Comparison of ENCODE assay signal across 10 cellular contexts in genomic region chr4:118799235-118799932, GRCh38.
"Had no signal": no experiment of that assay in that cellular context is flagged by ENCODE, and none has a peak within 500 bp of the region (broad histone marks: within the 10 kb centered on the region; RNA-seq: fewer than 3 reads in every experiment).

No MANE protein-coding gene starts in this region.

- FAIRE-seq: endothelial cell of umbilical vein had no signal

- H2AFZ ChIP-seq: hepatocyte, neural progenitor cell, parathyroid adenoma had no signal

- H3K36me3 ChIP-seq: neural progenitor cell had no signal

- ATAC-seq: gastroesophageal sphincter; stimulated activated effector memory CD8-positive, alpha-beta T cell treated with anti-CD3 and anti-CD28 coated beads, Interleukin-12 subunit alpha, Interleukin-12 subunit beta, amount 100 ng/mL, for 72 hours; upper lobe of right lung had no signal

- DNase-seq: activated B cell treated with CpG ODN at 0.5 μM for 24 hours; activated effector memory CD4-positive, alpha-beta T cell treated with Interleukin-2 at 50 U/mL for 16 hours; upper lobe of right lung had no signal

- H3K9ac ChIP-seq: neural progenitor cell, parathyroid adenoma had no signal

- H3K27me3 ChIP-seq: gastroesophageal sphincter, hepatocyte, neural progenitor cell, upper lobe of right lung had no signal

- H3K4me1 ChIP-seq: neural progenitor cell, parathyroid adenoma, upper lobe of right lung had no signal

- H3K79me2 ChIP-seq: parathyroid adenoma had no signal

- H3K4me3 ChIP-seq: gastroesophageal sphincter, hepatocyte, neural progenitor cell, skin epidermis, upper lobe of right lung had no signal

- H3K9me3 ChIP-seq: gastroesophageal sphincter, upper lobe of right lung had no signal

- H3K4me2 ChIP-seq: hepatocyte, neural progenitor cell had no signal

- H3K27ac ChIP-seq: gastroesophageal sphincter, hepatocyte, neural progenitor cell, parathyroid adenoma, skin epidermis, upper lobe of right lung had no signal
